In the genomic region with DNA sequence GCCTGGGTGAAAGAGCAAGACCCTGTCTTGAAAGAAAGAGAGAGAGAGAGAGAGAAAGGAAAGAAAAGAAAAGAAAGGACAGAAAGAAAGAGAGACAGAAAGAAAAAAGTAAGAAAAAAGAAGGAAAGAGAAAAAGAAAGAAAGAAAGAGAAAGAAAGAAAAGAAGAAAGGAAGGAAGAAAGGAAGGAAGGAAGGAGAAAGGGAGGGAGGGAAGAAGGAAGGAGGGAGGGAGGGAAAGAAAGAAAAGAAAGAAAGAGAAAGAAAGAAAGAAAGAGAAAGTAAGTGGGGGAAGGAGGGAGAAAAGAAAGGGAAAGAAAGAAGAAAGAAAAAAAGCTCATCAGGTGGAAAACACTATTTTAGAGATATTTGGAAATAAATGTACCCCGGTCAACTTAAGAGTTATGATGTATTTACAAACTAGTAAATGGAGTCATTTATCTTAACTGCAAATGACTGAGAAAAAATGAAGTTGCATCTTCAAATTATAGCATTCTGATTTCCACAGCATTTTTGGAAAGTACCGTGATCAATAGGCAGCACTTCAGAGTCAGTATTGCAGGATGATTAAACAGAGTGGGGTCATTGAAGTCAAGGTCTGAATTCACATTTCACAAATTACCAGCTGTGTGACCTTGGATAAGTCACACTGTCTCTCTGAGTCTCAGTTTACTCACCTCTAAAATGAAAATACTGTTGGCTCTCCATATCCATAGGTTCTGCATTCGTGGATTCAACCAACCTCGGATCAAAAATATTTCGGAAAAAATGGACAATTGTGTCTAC, we compare ENCODE assay signal across 2 cellular contexts.
A peak's percentile ranks its signal among the peaks of the same experiment; 100 is the strongest.
TF ChIP-seq lines count a peak whose summit lies in the region.

No MANE protein-coding gene starts in this region.

TF ChIP-seq in K562, 482 proteins besides CTCF, POLR2A, EP300 and RAD21:
- TF ChIP-seq, protein P1, sequence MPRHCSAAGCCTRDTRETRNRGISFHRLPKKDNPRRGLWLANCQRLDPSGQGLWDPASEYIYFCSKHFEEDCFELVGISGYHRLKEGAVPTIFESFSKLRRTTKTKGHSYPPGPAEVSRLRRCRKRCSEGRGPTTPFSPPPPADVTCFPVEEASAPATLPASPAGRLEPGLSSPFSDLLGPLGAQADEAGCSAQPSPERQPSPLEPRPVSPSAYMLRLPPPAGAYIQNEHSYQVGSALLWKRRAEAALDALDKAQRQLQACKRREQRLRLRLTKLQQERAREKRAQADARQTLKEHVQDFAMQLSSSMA (CRISPR knock-in tag; IDR thresholded peaks at IDR 0.05), result no peak
- TF ChIP-seq, protein P2, sequence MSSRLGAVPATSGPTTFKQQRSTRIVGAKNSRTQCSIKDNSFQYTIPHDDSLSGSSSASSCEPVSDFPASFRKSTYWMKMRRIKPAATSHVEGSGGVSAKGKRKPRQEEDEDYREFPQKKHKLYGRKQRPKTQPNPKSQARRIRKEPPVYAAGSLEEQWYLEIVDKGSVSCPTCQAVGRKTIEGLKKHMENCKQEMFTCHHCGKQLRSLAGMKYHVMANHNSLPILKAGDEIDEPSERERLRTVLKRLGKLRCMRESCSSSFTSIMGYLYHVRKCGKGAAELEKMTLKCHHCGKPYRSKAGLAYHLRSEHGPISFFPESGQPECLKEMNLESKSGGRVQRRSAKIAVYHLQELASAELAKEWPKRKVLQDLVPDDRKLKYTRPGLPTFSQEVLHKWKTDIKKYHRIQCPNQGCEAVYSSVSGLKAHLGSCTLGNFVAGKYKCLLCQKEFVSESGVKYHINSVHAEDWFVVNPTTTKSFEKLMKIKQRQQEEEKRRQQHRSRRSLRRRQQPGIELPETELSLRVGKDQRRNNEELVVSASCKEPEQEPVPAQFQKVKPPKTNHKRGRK (tag; IDR thresholded peaks at IDR 0.05), result peak; percentile 82

TF ChIP-seq in HepG2, 621 proteins besides CTCF, POLR2A, EP300 and RAD21:
- TF ChIP-seq ZC3H4 (CRISPR knock-in tag; IDR thresholded peaks at IDR 0.05; ENCODE audit: borderline replicate concordance) (no peak), HNRNPK (IDR thresholded peaks at IDR 0.05; ENCODE audit: low read depth, low read length, poor library complexity, severe bottlenecking) (peak; percentile 10)
